1 cellular context compared by ENCODE assay signal in the genomic region with DNA sequence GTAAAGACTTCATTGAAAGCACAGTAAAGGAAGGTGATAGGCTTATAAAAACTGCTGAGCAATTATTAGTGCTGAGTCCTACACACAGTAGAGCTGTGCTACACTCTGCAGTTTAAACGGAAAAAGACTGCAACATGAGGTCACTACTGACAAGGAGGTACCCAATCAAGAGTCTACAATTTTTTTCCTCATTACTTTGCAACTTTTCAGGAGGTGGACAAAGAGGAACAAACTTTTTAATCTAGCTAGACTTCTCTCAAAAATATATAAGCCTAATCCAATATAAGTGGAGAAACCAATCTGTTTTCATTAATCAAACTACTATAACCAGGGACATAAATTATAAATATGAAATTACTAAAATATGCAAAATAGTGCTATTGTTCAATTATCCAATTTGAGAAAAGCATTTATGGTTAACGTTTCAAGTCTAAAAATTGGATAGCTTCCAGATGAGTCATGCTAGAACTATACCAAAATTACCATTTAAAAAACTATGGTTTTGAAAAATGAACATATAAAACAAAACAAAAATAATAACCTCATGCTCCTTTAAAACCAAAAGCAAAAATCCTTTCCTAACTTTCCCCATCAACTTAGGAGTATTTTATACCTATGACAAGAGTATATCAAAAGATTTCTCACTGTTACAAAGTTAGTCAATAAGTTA.
TF ChIP-seq lines count a peak whose summit lies in the region.

No MANE protein-coding gene starts in this region.

TF ChIP-seq in K562, 482 proteins besides CTCF, POLR2A, EP300 and RAD21 (continued from another document):
- TF ChIP-seq, protein P1, sequence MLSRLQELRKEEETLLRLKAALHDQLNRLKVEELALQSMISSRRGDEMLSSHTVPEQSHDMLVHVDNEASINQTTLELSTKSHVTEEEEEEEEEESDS (CRISPR knock-in tag; IDR thresholded peaks at IDR 0.05): no peak
- TF ChIP-seq NFRKB (IDR thresholded peaks at IDR 0.05; ENCODE audit: low read depth): peak; percentile 55; the same call in 1 of the 2 replicates
- TF ChIP-seq, protein P2, sequence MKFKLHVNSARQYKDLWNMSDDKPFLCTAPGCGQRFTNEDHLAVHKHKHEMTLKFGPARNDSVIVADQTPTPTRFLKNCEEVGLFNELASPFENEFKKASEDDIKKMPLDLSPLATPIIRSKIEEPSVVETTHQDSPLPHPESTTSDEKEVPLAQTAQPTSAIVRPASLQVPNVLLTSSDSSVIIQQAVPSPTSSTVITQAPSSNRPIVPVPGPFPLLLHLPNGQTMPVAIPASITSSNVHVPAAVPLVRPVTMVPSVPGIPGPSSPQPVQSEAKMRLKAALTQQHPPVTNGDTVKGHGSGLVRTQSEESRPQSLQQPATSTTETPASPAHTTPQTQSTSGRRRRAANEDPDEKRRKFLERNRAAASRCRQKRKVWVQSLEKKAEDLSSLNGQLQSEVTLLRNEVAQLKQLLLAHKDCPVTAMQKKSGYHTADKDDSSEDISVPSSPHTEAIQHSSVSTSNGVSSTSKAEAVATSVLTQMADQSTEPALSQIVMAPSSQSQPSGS (CRISPR knock-in tag; IDR thresholded peaks at IDR 0.05): no peak
- no peak for TF ChIP-seq CXXC5 (CRISPR knock-in tag; IDR thresholded peaks at IDR 0.05)
- TF ChIP-seq EP400 (IDR thresholded peaks at IDR 0.05): peak; percentile 48
TF ChIP-seq in K562: peak in this region for 53.
